Comparison of ENCODE assay signal across 17 cellular contexts in the genomic region with DNA sequence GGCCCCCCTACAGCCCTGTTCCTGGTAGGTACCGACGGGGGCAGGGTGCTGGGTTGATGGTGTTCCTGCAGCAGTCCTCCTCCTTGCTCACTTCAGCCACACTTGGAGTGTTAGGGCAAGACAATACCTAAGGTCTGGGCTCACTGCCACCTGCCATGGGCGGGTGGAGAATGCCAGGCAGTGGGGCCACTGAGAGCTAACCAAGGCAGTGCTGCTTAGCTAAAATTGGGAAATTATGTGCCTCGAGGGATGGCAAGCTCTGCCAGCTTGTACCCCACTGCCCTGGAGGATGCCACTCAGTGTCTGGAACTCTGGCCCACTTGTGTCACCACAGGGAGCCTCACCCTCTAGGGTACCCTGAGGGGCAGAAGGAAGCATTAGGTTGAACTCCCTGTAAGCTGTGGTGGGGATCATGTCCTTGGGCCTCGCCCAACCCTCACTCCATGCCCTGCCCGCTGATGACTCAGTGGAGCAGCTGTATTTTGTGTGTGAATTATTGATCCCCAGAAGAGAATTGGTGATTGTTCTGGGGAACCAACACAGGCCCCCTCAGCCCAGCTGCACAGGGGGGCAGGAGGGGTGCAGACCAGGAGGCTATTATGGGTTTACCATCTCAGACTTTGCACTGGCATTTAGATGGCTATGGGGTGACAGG. TPM values are rescaled to one million over a fixed set of nuclear protein-coding genes. Genes with fewer than 3 reads are reported as not detected.
DNase-seq lines count a peak whose midpoint lies in the region; ATAC-seq and TF ChIP-seq lines count a peak whose summit lies in the region.
"Had no signal": no experiment of that assay in that cellular context is flagged by ENCODE, and none has a peak within 500 bp of the region (broad histone marks: within the 10 kb centered on the region; RNA-seq: fewer than 3 reads in every experiment).

No MANE protein-coding gene starts in this region.

- H3K4me1 Mint-ChIP-seq in neural crest cell (peaks cover 30% of the 10 kb centered on the region), natural killer cell (peaks cover 7 to 8% of the 10 kb centered on the region in 2 donors)

- no peak overlapping the region for H3K27ac ChIP-seq in GM23248
- H3K27ac ChIP-seq: neutrophil had no signal

- TF ChIP-seq CTCF in neural crest cell (conservative IDR thresholded peaks at IDR 0.05) (no peak), natural killer cell (IDR thresholded peaks at IDR 0.05) (no peak)

- H3K9me3 Mint-ChIP-seq in neural crest cell = no peaks in the 10 kb centered on the region
- H3K9me3 Mint-ChIP-seq in natural killer cell = no peaks in the 10 kb centered on the region
- H3K9me3 Mint-ChIP-seq: activated CD4-positive, alpha-beta T cell treated with anti-CD3 and anti-CD28 coated beads, Interleukin-2, amount 10 ng/mL, durations not matched to agents 7 days and 5 days; activated naive CD8-positive, alpha-beta T cell treated with anti-CD3 and anti-CD28 coated beads, Interleukin-2, amount 50 U/mL, for 24 hours; activated T-cell treated with anti-CD3 and anti-CD28 coated beads, Interleukin-2, amount 50 U/mL, for 4 hours had no signal

- H3K36me3 Mint-ChIP-seq in neural crest cell (ENCODE audit: low read depth) = peaks cover 3% of the 10 kb centered on the region
- no peaks in the 10 kb centered on the region for H3K36me3 Mint-ChIP-seq in natural killer cell

- whole genome bisulfite sequencing in GM23248 (ENCODE audit: low coverage in 1 of 2, low lambda C conversion rate in 2 of 2, missing lambda C conversion rate in 2 of 2), 2 experiments = 69 to 75% methylated on average over 6 of the region's 6 CpGs

- peaks cover 36% of the 10 kb centered on the region; the same call in 1 of the 2 replicates for H3K36me3 ChIP-seq in GM23248 (ENCODE audit: low read depth)
- H3K36me3 ChIP-seq: neutrophil had no signal

- H3K9me2 ChIP-seq in GM23248 (ENCODE audit: insufficient read depth) = no peaks in the 10 kb centered on the region

- DNase-seq in COLO668 (lab: John Stamatoyannopoulos, UW; ENCODE audit: unreplicated experiment) (peak; percentile 55), NCI-H2196 (lab: John Stamatoyannopoulos, UW; ENCODE audit: unreplicated experiment) (peak; percentile 68), cerebellar cortex (ENCODE audit: low spot score) (peak; percentile 59), neural crest cell (ENCODE audit: low read depth, low spot score) (no peak), GM23248 (no peak), natural killer cell (no peak), OCI-M2 (lab: John Stamatoyannopoulos, UW; ENCODE audit: unreplicated experiment) (no peak)
- DNase-seq: activated CD4-positive, alpha-beta T cell treated with anti-CD3 and anti-CD28 coated beads, Interleukin-2, amount 10 ng/mL, durations not matched to agents 7 days and 5 days; activated naive CD8-positive, alpha-beta T cell treated with anti-CD3 and anti-CD28 coated beads, Interleukin-2, amount 50 U/mL, for 24 hours; activated T-cell treated with anti-CD3 and anti-CD28 coated beads, Interleukin-2, amount 50 U/mL, for 4 hours; NCI-H1694 treated with DMSO at 0.1 percent for 48 hours; SHP77 treated with DMSO at 0.1 percent for 48 hours; stimulated activated CD4-positive, alpha-beta T cell treated with anti-CD3 and anti-CD28 coated beads, Interleukin-4, amount 100 ng/mL, for 24 hours; T-helper 9 cell had no signal

- H2AFZ ChIP-seq in GM23248 = no peak overlapping the region

- H3K27me3 Mint-ChIP-seq in neural crest cell (ENCODE audit: low read depth) (no peaks in the 10 kb centered on the region), natural killer cell (ENCODE audit: low read depth in 2 of 2) (peaks cover 0 to 9% of the 10 kb centered on the region in 2 donors)

- H3K9me3 ChIP-seq in GM23248 (ENCODE audit: low read depth) = no peaks in the 10 kb centered on the region
- H3K9me3 ChIP-seq: neutrophil had no signal

- H3K4me3 Mint-ChIP-seq in neural crest cell (peak overlapping the region; percentile 49), natural killer cell (no peak overlapping the region)
- H3K4me3 Mint-ChIP-seq: activated CD4-positive, alpha-beta T cell treated with anti-CD3 and anti-CD28 coated beads, Interleukin-2, amount 10 ng/mL, durations not matched to agents 7 days and 5 days; activated naive CD8-positive, alpha-beta T cell treated with anti-CD3 and anti-CD28 coated beads, Interleukin-2, amount 50 U/mL, for 24 hours; activated T-cell treated with anti-CD3 and anti-CD28 coated beads, Interleukin-2, amount 50 U/mL, for 4 hours had no signal

- H3K27me3 ChIP-seq in GM23248 (replicated peaks; ENCODE audit: insufficient read depth) = no peaks in the 10 kb centered on the region

- no peak overlapping the region for H3K4me3 ChIP-seq in GM23248

- H3F3A ChIP-seq in GM23248 (ENCODE audit: insufficient read depth) = peaks cover 29% of the 10 kb centered on the region

- no peak for ATAC-seq in HG03108 (IDR thresholded peaks at IDR 0.05; ENCODE audit: unreplicated experiment)
- no peak for ATAC-seq in natural killer cell
- ATAC-seq: activated naive CD8-positive, alpha-beta T cell treated with anti-CD3 and anti-CD28 coated beads, Interleukin-2, amount 50 U/mL, for 24 hours; activated T-cell treated with anti-CD3 and anti-CD28 coated beads, Interleukin-2, amount 50 U/mL, for 4 hours had no signal

- H3K79me2 ChIP-seq in GM23248 (ENCODE audit: insufficient read depth) = peaks cover 97% of the 10 kb centered on the region

- H3K9ac ChIP-seq in GM23248 = no peak overlapping the region

- H3K4me2 ChIP-seq in GM23248 (ENCODE audit: unreplicated experiment) = no peak overlapping the region

- in situ Hi-C loops in GM23248 (cut with MboI) = no loop called here

- H3K4me1 ChIP-seq in GM23248 (ENCODE audit: insufficient read depth) = peaks cover 50% of the 10 kb centered on the region

- intact Hi-C loops in natural killer cell (cut with micrococcal nuclease) = no loop called here

- H3K27ac Mint-ChIP-seq in neural crest cell (ENCODE audit: unreplicated experiment) (no peak overlapping the region), natural killer cell (no peak overlapping the region)
- H3K27ac Mint-ChIP-seq: activated CD4-positive, alpha-beta T cell treated with anti-CD3 and anti-CD28 coated beads, Interleukin-2, amount 10 ng/mL, durations not matched to agents 7 days and 5 days; activated naive CD8-positive, alpha-beta T cell treated with anti-CD3 and anti-CD28 coated beads, Interleukin-2, amount 50 U/mL, for 24 hours had no signal

- H4K20me1 ChIP-seq in GM23248 (ENCODE audit: insufficient read depth) = no peaks in the 10 kb centered on the region

RNA-seq across cellular contexts. Expression of a gene that starts 17.7 kb away (rescaled TPM):
- total RNA-seq in neural crest cell (108 and 120 TPM in 2 replicates), natural killer cell (1 to 10 TPM in 1 of 3 donors, under 1 TPM in 2; 0.75 to 1.1 (median 0.95) TPM)
- 102 and 109 TPM in 2 replicates for total RNA-seq in GM23248 (2014; rRNA removed; shearing (Covaris generic))
- 91.7 and 91.8 TPM in 2 replicates for polyA plus RNA-seq in GM23248 (2016; fragmentation: Nextera tagmentation; extraction: Ambion mirVana)

RNA-seq across cellular contexts. Expression of a gene that starts 53.0 kb away (rescaled TPM):
- total RNA-seq in neural crest cell (122 and 128 TPM in 2 replicates), natural killer cell (10 to 100 TPM; 72.9 to 88.6 (median 88.4) TPM)
- 187 and 191 TPM in 2 replicates for total RNA-seq in GM23248 (2014; rRNA removed; shearing (Covaris generic))
- polyA plus RNA-seq in GM23248 (2016; fragmentation: Nextera tagmentation; extraction: Ambion mirVana) = 188 and 190 TPM in 2 replicates

RNA-seq across cellular contexts. Expression of a gene that starts 54.3 kb away (rescaled TPM):
- total RNA-seq in neural crest cell (not detected in 2 replicates), natural killer cell (not detected)
- not detected in 2 replicates for total RNA-seq in GM23248 (2014; rRNA removed; shearing (Covaris generic))
- polyA plus RNA-seq in GM23248 (2016; fragmentation: Nextera tagmentation; extraction: Ambion mirVana) = 0.06 and 0.09 TPM in 2 replicates
- total RNA-seq: activated CD4-positive, alpha-beta T cell treated with anti-CD3 and anti-CD28 coated beads, Interleukin-2, amount 10 ng/mL, durations not matched to agents 7 days and 5 days; activated T-cell treated with anti-CD3 and anti-CD28 coated beads, Interleukin-2, amount 50 U/mL, for 4 hours; lower leg skin had no signal

RNA-seq across cellular contexts. Expression of a gene that starts 59.4 kb away (rescaled TPM):
- 24.2 and 24.4 TPM in 2 replicates for total RNA-seq in neural crest cell
- 38.1 and 49.5 TPM in 2 replicates for total RNA-seq in GM23248 (2014; rRNA removed; shearing (Covaris generic))
- polyA plus RNA-seq in GM23248 (2016; fragmentation: Nextera tagmentation; extraction: Ambion mirVana) = 21.7 and 25.9 TPM in 2 replicates
- total RNA-seq in natural killer cell = 1 to 10 TPM; 7.2 to 9.8 (median 8.1) TPM

Comparison
In these comparisons a context has a peak if more than half of its experiments do, and no peak if none do; other contexts are left out.
1. DNase-seq: peak in COLO668 (single experiment), NCI-H2196 (single experiment) and cerebellar cortex (single experiment); none in neural crest cell (single experiment), GM23248 (single experiment), natural killer cell (single experiment) and OCI-M2 (single experiment).
2. RNA of a gene that starts 17.7 kb away (total RNA-seq): 108 to 120 TPM in neural crest cell and 102 to 109 TPM in GM23248; 0.75 to 1.1 TPM in natural killer cell; every median in the first group is over 10 times any median in the second.